Comparison of ENCODE assay signal across 1 cellular context in the genomic region with DNA sequence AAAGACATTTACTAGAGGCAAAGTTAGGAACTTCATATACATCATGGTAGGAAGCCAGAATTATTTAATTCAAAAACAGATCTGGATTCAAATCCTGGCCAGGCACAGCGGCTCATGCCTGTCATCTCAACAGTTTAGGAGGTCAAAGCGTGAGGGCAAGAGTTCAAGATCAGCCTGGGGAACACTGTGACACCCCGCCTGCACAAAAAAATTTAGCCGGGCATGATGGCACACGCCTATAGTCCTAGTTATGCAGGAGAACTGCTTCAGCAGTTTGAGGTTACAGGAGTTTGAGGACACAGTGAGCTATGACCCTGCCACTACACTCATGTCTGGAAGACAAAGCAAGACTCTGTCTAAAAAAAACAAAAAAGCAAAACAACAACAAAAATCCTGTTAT.
TF ChIP-seq lines count a peak whose summit lies in the region.

No MANE protein-coding gene starts in this region.

TF ChIP-seq in A549, 52 proteins besides CTCF, POLR2A, EP300 and RAD21 (continued from another document):
- TF ChIP-seq HMGXB4 (CRISPR knock-in tag; IDR thresholded peaks at IDR 0.05; ENCODE audit: borderline replicate concordance) (no peak), KDM1A (IDR thresholded peaks at IDR 0.05; ENCODE audit: low read depth) (no peak), MAFK (IDR thresholded peaks at IDR 0.05; ENCODE audit: partially characterized antibody) (peak; percentile 0), CEBPB (IDR thresholded peaks at IDR 0.05) (no peak)
TF ChIP-seq in A549: peak in this region for 1.
